In the genomic region with DNA sequence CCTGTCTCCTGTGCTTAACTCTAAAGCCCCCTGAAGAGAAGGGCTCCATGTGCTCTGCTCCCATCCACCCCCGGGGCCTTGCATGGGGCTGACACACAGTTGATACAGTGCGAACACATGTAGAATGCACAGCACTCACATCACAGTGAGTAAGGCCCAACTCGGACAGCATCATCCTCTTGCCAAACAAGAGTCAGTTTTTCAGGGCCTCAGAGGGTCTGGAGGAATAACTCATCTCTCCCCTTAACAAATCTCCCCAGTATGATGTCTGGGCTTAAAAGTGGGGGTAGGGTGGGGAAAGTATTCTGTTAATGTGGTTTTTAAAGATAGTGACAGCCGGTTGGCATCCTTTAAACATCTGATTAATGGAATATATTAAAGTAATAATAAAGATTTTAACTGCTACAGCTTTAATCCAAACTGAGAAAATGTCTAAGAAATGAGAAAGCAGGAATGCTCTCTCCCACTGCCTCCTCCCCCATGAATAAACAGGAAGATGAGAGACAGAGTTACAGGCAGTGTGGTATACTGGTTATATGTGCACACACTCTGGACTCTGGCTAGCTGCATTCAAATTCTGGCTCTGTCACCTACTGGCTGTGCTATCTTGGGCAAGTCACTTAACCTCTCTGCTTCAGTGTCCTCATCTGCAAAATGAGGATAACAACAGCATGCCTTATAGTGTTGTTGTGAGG, we compare ENCODE assay signal across 2 cellular contexts.
TF ChIP-seq lines count a peak whose summit lies in the region.

No MANE protein-coding gene starts in this region.

TF ChIP-seq in SK-N-SH treated with all-trans-retinoic acid at 6 μM for 48 hours, 23 proteins besides CTCF, POLR2A, EP300 and RAD21:
- TF ChIP-seq, protein P1, sequence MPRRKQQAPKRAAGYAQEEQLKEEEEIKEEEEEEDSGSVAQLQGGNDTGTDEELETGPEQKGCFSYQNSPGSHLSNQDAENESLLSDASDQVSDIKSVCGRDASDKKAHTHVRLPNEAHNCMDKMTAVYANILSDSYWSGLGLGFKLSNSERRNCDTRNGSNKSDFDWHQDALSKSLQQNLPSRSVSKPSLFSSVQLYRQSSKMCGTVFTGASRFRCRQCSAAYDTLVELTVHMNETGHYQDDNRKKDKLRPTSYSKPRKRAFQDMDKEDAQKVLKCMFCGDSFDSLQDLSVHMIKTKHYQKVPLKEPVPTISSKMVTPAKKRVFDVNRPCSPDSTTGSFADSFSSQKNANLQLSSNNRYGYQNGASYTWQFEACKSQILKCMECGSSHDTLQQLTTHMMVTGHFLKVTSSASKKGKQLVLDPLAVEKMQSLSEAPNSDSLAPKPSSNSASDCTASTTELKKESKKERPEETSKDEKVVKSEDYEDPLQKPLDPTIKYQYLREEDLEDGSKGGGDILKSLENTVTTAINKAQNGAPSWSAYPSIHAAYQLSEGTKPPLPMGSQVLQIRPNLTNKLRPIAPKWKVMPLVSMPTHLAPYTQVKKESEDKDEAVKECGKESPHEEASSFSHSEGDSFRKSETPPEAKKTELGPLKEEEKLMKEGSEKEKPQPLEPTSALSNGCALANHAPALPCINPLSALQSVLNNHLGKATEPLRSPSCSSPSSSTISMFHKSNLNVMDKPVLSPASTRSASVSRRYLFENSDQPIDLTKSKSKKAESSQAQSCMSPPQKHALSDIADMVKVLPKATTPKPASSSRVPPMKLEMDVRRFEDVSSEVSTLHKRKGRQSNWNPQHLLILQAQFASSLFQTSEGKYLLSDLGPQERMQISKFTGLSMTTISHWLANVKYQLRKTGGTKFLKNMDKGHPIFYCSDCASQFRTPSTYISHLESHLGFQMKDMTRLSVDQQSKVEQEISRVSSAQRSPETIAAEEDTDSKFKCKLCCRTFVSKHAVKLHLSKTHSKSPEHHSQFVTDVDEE (CRISPR knock-in tag; IDR thresholded peaks at IDR 0.05), result no peak
- no peak for TF ChIP-seq TCF4 (CRISPR knock-in tag; IDR thresholded peaks at IDR 0.05; ENCODE audit: borderline replicate concordance)
- TF ChIP-seq SNAI2 (CRISPR knock-in tag; IDR thresholded peaks at IDR 0.05), result no peak
- no peak for TF ChIP-seq RARB (CRISPR knock-in tag; IDR thresholded peaks at IDR 0.05)

TF ChIP-seq in SK-N-SH, 30 proteins besides CTCF, POLR2A, EP300 and RAD21 (continued from another document):
- TF ChIP-seq, protein P2, sequence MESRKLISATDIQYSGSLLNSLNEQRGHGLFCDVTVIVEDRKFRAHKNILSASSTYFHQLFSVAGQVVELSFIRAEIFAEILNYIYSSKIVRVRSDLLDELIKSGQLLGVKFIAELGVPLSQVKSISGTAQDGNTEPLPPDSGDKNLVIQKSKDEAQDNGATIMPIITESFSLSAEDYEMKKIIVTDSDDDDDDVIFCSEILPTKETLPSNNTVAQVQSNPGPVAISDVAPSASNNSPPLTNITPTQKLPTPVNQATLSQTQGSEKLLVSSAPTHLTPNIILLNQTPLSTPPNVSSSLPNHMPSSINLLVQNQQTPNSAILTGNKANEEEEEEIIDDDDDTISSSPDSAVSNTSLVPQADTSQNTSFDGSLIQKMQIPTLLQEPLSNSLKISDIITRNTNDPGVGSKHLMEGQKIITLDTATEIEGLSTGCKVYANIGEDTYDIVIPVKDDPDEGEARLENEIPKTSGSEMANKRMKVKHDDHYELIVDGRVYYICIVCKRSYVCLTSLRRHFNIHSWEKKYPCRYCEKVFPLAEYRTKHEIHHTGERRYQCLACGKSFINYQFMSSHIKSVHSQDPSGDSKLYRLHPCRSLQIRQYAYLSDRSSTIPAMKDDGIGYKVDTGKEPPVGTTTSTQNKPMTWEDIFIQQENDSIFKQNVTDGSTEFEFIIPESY (IDR thresholded peaks at IDR 0.05; ENCODE audit: borderline replicate concordance, low read depth), result no peak
- no peak for TF ChIP-seq FOSL2 (IDR thresholded peaks at IDR 0.05; ENCODE audit: borderline replicate concordance, low read depth)
- TF ChIP-seq RFX5 (IDR thresholded peaks at IDR 0.05; ENCODE audit: low read length), result no peak
- TF ChIP-seq TCF12 (IDR thresholded peaks at IDR 0.05), result no peak
- TF ChIP-seq TAF1 (IDR thresholded peaks at IDR 0.05; ENCODE audit: borderline replicate concordance, low read depth, low read length), result no peak
- TF ChIP-seq EZH2phosphoT487 (IDR thresholded peaks at IDR 0.05; ENCODE audit: borderline replicate concordance, low read depth), result no peak
- no peak for TF ChIP-seq ELF1 (IDR thresholded peaks at IDR 0.05)
